ENCODE assay signal across 11 cellular contexts in the genomic region with DNA sequence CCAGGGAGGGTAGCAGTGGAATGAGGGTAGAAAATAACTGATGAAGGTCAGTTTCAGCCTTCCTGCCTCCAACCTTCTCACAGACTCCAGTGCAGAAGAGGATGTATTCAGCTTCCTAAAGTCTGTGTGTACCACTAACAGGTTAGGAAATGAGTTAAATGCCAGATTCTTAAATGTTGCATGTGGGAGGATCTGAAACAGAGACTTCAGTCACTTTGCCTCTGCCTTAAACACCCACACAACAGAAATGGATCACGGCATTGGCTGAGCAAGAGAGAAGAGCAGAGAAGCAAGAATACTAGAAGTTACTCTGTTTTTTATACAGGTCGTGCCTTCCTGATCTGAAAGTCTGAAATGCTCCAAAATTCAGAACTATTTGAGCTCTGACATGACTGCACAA.
DNase-seq lines count a peak whose midpoint lies in the region; ATAC-seq and TF ChIP-seq lines count a peak whose summit lies in the region.
"Had no signal": no experiment of that assay in that cellular context is flagged by ENCODE, and none has a peak within 500 bp of the region (broad histone marks: within the 10 kb centered on the region; RNA-seq: fewer than 3 reads in every experiment).

No MANE protein-coding gene starts in this region.

- DNase-seq in GM12864 (ENCODE audit: low read depth) (peak; percentile 38), choroid plexus epithelial cell (ENCODE audit: low read depth) (peak; percentile 2), NCI-H128 (lab: John Stamatoyannopoulos, UW; ENCODE audit: unreplicated experiment) (no peak), dedifferentiated amniotic fluid mesenchymal stem cell (ENCODE audit: extremely low spot score) (no peak), DMS 273 treated with DMSO at 0.1 percent for 48 hours (lab: John Stamatoyannopoulos, UW) (no peak), Caco-2 (no peak)
- DNase-seq: DMS153, NCI-H526 treated with DMSO at 0.1 percent for 48 hours, testis had no signal

- H3K4me1 ChIP-seq in Caco-2, result peaks cover 22% of the 10 kb centered on the region; the same call in 1 of the 2 replicates
- H3K4me1 ChIP-seq: testis had no signal

- H3K27me3 Mint-ChIP-seq in Caco-2 (ENCODE audit: insufficient read depth, unreplicated experiment), result no peaks in the 10 kb centered on the region

- intact Hi-C loops in Caco-2 (cut with micrococcal nuclease; ENCODE audit: unreplicated experiment), result no loop called here

- no peaks in the 10 kb centered on the region for H3K9me3 ChIP-seq in Caco-2
- H3K9me3 ChIP-seq: testis had no signal

- peaks cover 14% of the 10 kb centered on the region for H3K4me1 Mint-ChIP-seq in Caco-2 (ENCODE audit: low read depth, unreplicated experiment)

- H3K36me3 Mint-ChIP-seq in Caco-2 (ENCODE audit: insufficient read depth, unreplicated experiment), result no peaks in the 10 kb centered on the region

- no peak overlapping the region for H3K27ac Mint-ChIP-seq in Caco-2 (ENCODE audit: unreplicated experiment)

- H3K36me3 ChIP-seq in Caco-2 (ENCODE audit: control insufficient read depth, insufficient read depth, low read length), result no peaks in the 10 kb centered on the region

- CTCF ChIA-PET in Caco-2 (lab: Charles Lee), result no interaction called here

- ATAC-seq in GM19395 (IDR thresholded peaks at IDR 0.05; ENCODE audit: unreplicated experiment) (peak; percentile 92), HG03066 (IDR thresholded peaks at IDR 0.05; ENCODE audit: low read depth, unreplicated experiment) (peak; percentile 85)

- POLR2A ChIA-PET in Caco-2 (lab: Charles Lee), result no interaction called here

- no peaks in the 10 kb centered on the region for H3K27me3 ChIP-seq in Caco-2 (replicated peaks; ENCODE audit: control insufficient read depth, insufficient read depth, low read length)
- H3K27me3 ChIP-seq: testis had no signal

- BruUV-seq in Caco-2 (replicated peaks; lab: Mats Ljungman, UMichigan), result no TSS peak

- H3K9me3 Mint-ChIP-seq in Caco-2 (ENCODE audit: unreplicated experiment), result no peaks in the 10 kb centered on the region

- no peak overlapping the region for H3K4me3 ChIP-seq in GM12864 (ENCODE audit: low read depth, low read length)
- no peak overlapping the region for H3K4me3 ChIP-seq in choroid plexus epithelial cell (ENCODE audit: low read depth, low read length)
- no peak overlapping the region for H3K4me3 ChIP-seq in Caco-2 (ENCODE audit: low read depth, low read length)
- H3K4me3 ChIP-seq: testis had no signal

- no peak overlapping the region for H3K4me3 Mint-ChIP-seq in Caco-2 (ENCODE audit: unreplicated experiment)

- TF ChIP-seq CTCF in GM12864 (IDR thresholded peaks at IDR 0.05; ENCODE audit: low read depth, low read length, missing control alignments) (no peak), choroid plexus epithelial cell (conservative IDR thresholded peaks at IDR 0.05; ENCODE audit: low read depth, low read length) (no peak), Caco-2 (IDR thresholded peaks at IDR 0.05; ENCODE audit: insufficient read depth in 1 of 2, low read depth in 1 of 2, low read length in 1 of 2, severe bottlenecking in 1 of 2, unreplicated experiment in 1 of 2) (no peak)

Comparison
In these comparisons a context has a peak if more than half of its experiments do, and no peak if none do; other contexts are left out.
1. DNase-seq: peak in GM12864 (single experiment) and choroid plexus epithelial cell (single experiment); none in NCI-H128 (single experiment), dedifferentiated amniotic fluid mesenchymal stem cell (single experiment), DMS 273 treated with DMSO at 0.1 percent for 48 hours (single experiment) and Caco-2 (0 of 2).